In genomic region chr1:41440321-41441090, GRCh38 we compare ENCODE assay signal across 1 cellular context.
TF ChIP-seq lines count a peak whose summit lies in the region.

No MANE protein-coding gene starts in this region.

TF ChIP-seq in SK-N-SH, 30 proteins besides CTCF, POLR2A, EP300 and RAD21 (continued from another document):
- no peak for TF ChIP-seq PBX3 (IDR thresholded peaks at IDR 0.05)
- TF ChIP-seq CHD2 (IDR thresholded peaks at IDR 0.05; ENCODE audit: low read length, partially characterized antibody) = no peak
- TF ChIP-seq JUND (IDR thresholded peaks at IDR 0.05) = no peak
- no peak for TF ChIP-seq TEAD4 (IDR thresholded peaks at IDR 0.05; ENCODE audit: borderline replicate concordance, insufficient read depth)
- TF ChIP-seq FOSL2 (IDR thresholded peaks at IDR 0.05; ENCODE audit: borderline replicate concordance, low read depth) = no peak
- no peak for TF ChIP-seq USF2 (IDR thresholded peaks at IDR 0.05; ENCODE audit: borderline replicate concordance, low read depth, low read length)
- TF ChIP-seq USF1 (IDR thresholded peaks at IDR 0.05; ENCODE audit: borderline replicate concordance, low read depth) = no peak
- TF ChIP-seq MAX (IDR thresholded peaks at IDR 0.05; ENCODE audit: low read depth) = no peak
- no peak for TF ChIP-seq GATA2 (CRISPR knock-in tag; IDR thresholded peaks at IDR 0.05)
